Comparison of ENCODE assay signal across 8 cellular contexts in the genomic region with DNA sequence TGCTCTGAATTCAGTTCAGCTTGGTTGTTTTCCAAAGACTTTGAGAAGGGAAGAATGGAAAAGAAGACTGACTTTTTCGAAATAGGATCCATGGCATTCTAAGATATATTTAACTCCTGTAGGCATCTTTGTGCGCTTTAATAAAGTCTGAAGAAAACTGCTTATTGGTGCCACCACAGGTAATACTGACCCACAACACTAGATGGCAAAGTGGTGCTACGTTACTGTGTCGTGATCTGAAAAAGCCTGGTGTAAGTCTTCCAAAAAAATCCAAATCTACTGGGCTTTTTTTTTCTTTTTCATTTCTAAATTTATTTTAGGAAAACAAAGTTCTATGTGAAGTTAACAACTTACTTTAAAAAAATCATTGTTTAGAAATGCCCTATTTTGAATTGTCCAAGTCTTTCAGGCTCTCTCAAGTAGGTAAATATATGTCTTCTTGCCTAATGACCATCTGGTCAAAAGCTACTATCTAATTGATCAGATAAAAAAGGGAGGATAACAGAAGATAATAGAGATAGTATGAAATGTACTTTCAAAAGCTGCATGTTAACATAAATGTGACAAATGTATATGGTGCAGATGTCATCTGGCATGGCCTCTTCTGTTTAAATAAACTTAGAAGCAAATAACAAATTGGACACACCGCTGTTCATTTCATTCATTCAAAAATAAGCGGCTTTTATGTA. TPM values are rescaled to one million over a fixed set of nuclear protein-coding genes. Genes with fewer than 3 reads are reported as not detected.
DNase-seq lines count a peak whose midpoint lies in the region; ATAC-seq, FAIRE-seq and TF ChIP-seq lines count a peak whose summit lies in the region.

No MANE protein-coding gene starts in this region.

- H3K4me3 Mint-ChIP-seq in nephron, result no peak overlapping the region

- H3K4me1 Mint-ChIP-seq in nephron, result peaks cover 35% of the 10 kb centered on the region

- H3K4me3 ChIP-seq in endothelial cell of umbilical vein (replicated peaks in 1 of 3; ENCODE audit: insufficient read depth in 1 of 3, low read depth in 1 of 3, low read length in 3 of 3), result no peak overlapping the region

- ATAC-seq in GM21367 (IDR thresholded peaks at IDR 0.05; ENCODE audit: unreplicated experiment), result no peak

- no peak for FAIRE-seq in endothelial cell of umbilical vein (lab: Jason Lieb, UNC)

- no peaks in the 10 kb centered on the region for H4K20me1 ChIP-seq in endothelial cell of umbilical vein (replicated peaks; ENCODE audit: control insufficient read depth, extremely low read depth, insufficient read depth, low read length)

- no peak overlapping the region for H3K9ac ChIP-seq in endothelial cell of umbilical vein (replicated peaks; ENCODE audit: extremely low read depth, insufficient read depth, low read length)

- dilution Hi-C loops in endothelial cell of umbilical vein (cut with MboI; ENCODE audit: extremely low pct_ligation_motif_present, low sequenced_read_pairs), result no loop called here

- POLR2A ChIA-PET in endothelial cell of umbilical vein (lab: Charles Lee), result no interaction called here

- no peak overlapping the region for H3K27ac ChIP-seq in 22Rv1
- H3K27ac ChIP-seq in endothelial cell of umbilical vein (ENCODE audit: insufficient read depth, low read depth, low read length), result no peak overlapping the region

- DNase-seq in GF-D8 (lab: John Stamatoyannopoulos, UW) (peak; percentile 1), NCI-H1092 (lab: John Stamatoyannopoulos, UW) (peak; percentile 23), T-helper 9 cell (peak; percentile 5), endothelial cell of umbilical vein (ENCODE audit: low read depth, low spot score) (peak; percentile 62), T1000 (lab: John Stamatoyannopoulos, UW) (no peak)

- H3K9me3 Mint-ChIP-seq in nephron, result no peaks in the 10 kb centered on the region

- no peaks in the 10 kb centered on the region for H3K36me3 ChIP-seq in endothelial cell of umbilical vein (ENCODE audit: control insufficient read depth in 2 of 2, extremely low read depth in 1 of 2, insufficient read depth in 2 of 2, low read length in 2 of 2)

- H3K9me3 ChIP-seq in endothelial cell of umbilical vein (replicated peaks; ENCODE audit: control insufficient read depth, insufficient read depth, low read length), result no peaks in the 10 kb centered on the region

- CTCF ChIA-PET in endothelial cell of umbilical vein (lab: Charles Lee), result interaction anchor here (0.8 to 4.0 kb wide), 3 partner anchors 12 to 489 kb away, joined by 3 to 19 read pairs (median 3); no protein-coding TSS in a partner anchor

- H3K9me1 ChIP-seq in endothelial cell of umbilical vein (replicated peaks; ENCODE audit: control insufficient read depth, extremely low read depth, insufficient read depth, low read length), result no peaks in the 10 kb centered on the region

- H3K27me3 ChIP-seq in endothelial cell of umbilical vein (ENCODE audit: control insufficient read depth in 2 of 2, insufficient read depth in 2 of 2, low read length in 2 of 2), result peaks cover 0 to 2% of the 10 kb centered on the region in 2 experiments

- H3K4me2 ChIP-seq in endothelial cell of umbilical vein (ENCODE audit: insufficient read depth, low read length), result no peak overlapping the region

- no TSS peak for BruUV-seq in endothelial cell of umbilical vein (replicated peaks; lab: Mats Ljungman, UMichigan)

- H3K27me3 Mint-ChIP-seq in nephron (ENCODE audit: low read depth), result no peaks in the 10 kb centered on the region

- no peaks in the 10 kb centered on the region for H3K4me1 ChIP-seq in endothelial cell of umbilical vein (ENCODE audit: control insufficient read depth, extremely low read depth, insufficient read depth, low read length)

- intact Hi-C loops in endothelial cell of umbilical vein (cut with micrococcal nuclease), result loop anchor here (1.0 to 5.0 kb wide), 3 partner anchors 231 to 488 kb away; no protein-coding TSS in a partner anchor

- no peaks in the 10 kb centered on the region for H3K79me2 ChIP-seq in endothelial cell of umbilical vein (ENCODE audit: control insufficient read depth, insufficient read depth, low read length)

- TF ChIP-seq CTCF in 22Rv1 (IDR thresholded peaks at IDR 0.05) (peak; percentile 67), endothelial cell of umbilical vein (IDR thresholded peaks at IDR 0.05; ENCODE audit: extremely low read depth in 1 of 2, insufficient read depth in 1 of 2, low read depth in 1 of 2, low read length in 2 of 2) (peak; percentile 33 to 46), nephron (IDR thresholded peaks at IDR 0.05; ENCODE audit: unreplicated experiment in 3 of 3) (peak; percentile 61 to 68 (median 64))

- no peak overlapping the region for H2AFZ ChIP-seq in endothelial cell of umbilical vein (ENCODE audit: low read depth, low read length)

- TF ChIP-seq POLR2A in endothelial cell of umbilical vein (IDR thresholded peaks at IDR 0.05; ENCODE audit: low read depth, low read length), result no peak

- H3K27ac Mint-ChIP-seq in nephron, result peak overlapping the region; percentile 81 to 87 (median 86)

- H3K36me3 Mint-ChIP-seq in nephron (ENCODE audit: low read depth), result no peaks in the 10 kb centered on the region

TF ChIP-seq in endothelial cell of umbilical vein, 7 proteins besides CTCF, POLR2A, EP300 and RAD21:
- no peak for TF ChIP-seq JUN (IDR thresholded peaks at IDR 0.05; ENCODE audit: borderline replicate concordance, insufficient read depth, insufficient read length, low read depth)
- TF ChIP-seq POLR2AphosphoS5 (IDR thresholded peaks at IDR 0.05; ENCODE audit: insufficient read depth, low read depth, low read length), result no peak
- TF ChIP-seq MYC (IDR thresholded peaks at IDR 0.05; ENCODE audit: low read depth, low read length), result no peak
- TF ChIP-seq MAX (IDR thresholded peaks at IDR 0.05; ENCODE audit: insufficient read depth, insufficient read length), result no peak
- TF ChIP-seq FOS (IDR thresholded peaks at IDR 0.05; ENCODE audit: borderline replicate concordance, insufficient read depth, low read length), result no peak
- TF ChIP-seq EZH2 (IDR thresholded peaks at IDR 0.05; ENCODE audit: borderline replicate concordance, low read depth, low read length, severe bottlenecking), result no peak
- TF ChIP-seq GATA2 (IDR thresholded peaks at IDR 0.05; ENCODE audit: insufficient read depth, insufficient read length, low read depth, low read length), result no peak

RNA-seq across cellular contexts. Expression of gene MID1IP1, which starts 47.0 kb away (rescaled TPM):
- total RNA-seq in endothelial cell of umbilical vein, result 22.4 and 25.1 TPM in 2 replicates
- 23.2 and 26.7 TPM in 2 replicates for polyA plus RNA-seq in endothelial cell of umbilical vein
- 12.6 and 16.3 TPM in 2 replicates for polyA plus RNA-seq in endothelial cell of umbilical vein (2011; cell fraction: cytosol; rRNA removed)
- polyA plus RNA-seq in endothelial cell of umbilical vein (2011; cell fraction: nucleus; rRNA removed), result 10.6 and 12.7 TPM in 2 replicates
- polyA plus RNA-seq in endothelial cell of umbilical vein (2012), result 11.8 and 17.5 TPM in 2 replicates
- polyA minus RNA-seq in endothelial cell of umbilical vein, result 8.8 and 10.0 TPM in 2 replicates
- polyA minus RNA-seq in endothelial cell of umbilical vein (2011; cell fraction: cytosol; rRNA and poly(A)+ RNA removed), result 89.3 TPM
- 6.5 and 12.2 TPM in 2 replicates for polyA minus RNA-seq in endothelial cell of umbilical vein (2011; cell fraction: nucleus; rRNA and poly(A)+ RNA removed)
